Comparison of ENCODE assay signal across 6 cellular contexts in genomic region chr4:110605077-110605476, GRCh38. TPM values are rescaled to one million over a fixed set of nuclear protein-coding genes. Genes with fewer than 3 reads are reported as not detected.
"Had no signal": no experiment of that assay in that cellular context is flagged by ENCODE, and none has a peak within 500 bp of the region (broad histone marks: within the 10 kb centered on the region; RNA-seq: fewer than 3 reads in every experiment).

No MANE protein-coding gene starts in this region.

- ATAC-seq: GM23338, K562 had no signal

- H3K9me3 Mint-ChIP-seq: GM23338, H9 had no signal

- H3K4me3 Mint-ChIP-seq: GM23338, H9 had no signal

- DNase-seq: H9, HCEC 1CT, IMR-90, KG1 had no signal

- H3K27ac Mint-ChIP-seq: GM23338, H9 had no signal

RNA-seq across cellular contexts. Expression of gene PITX2, which starts 17.8 kb away (rescaled TPM):
- total RNA-seq: K562 had no signal
